In the genomic region with DNA sequence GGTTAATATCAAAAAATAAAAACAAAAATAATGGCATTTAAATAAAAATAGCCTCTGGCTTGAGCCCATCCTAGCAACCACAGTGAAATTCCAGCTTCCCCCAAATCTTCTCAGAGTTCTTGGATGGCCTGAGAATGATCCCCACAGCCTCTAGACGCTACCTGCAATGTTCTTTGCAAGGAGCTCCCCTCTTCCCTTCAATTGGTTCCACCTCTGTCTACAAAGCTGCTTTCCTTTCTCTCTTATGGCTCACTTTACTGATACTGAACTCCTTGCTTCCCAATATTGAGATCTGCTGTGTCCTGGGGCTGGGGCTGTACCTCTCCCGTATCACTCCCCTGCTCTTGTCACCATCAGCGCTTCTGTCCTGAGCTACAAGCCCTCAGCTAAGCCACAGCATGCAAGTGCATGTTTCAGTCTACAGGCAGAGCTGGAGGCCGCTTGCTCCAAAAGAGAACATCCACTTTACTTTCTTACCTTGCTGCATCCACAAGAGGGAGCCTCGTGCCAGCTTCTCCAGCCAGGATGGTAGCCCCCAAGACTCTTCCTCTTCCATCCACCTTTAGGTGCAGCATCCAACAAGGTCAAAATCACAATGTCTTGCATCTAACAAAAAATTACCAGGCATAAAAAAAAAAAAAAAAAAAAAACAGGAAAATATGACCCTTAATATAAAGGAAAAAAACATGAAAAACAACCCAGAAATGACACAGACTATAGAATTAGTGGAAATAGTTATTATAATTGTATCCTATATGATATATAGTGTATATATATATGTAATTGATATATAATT, we compare ENCODE assay signal across 9 cellular contexts. TPM values are rescaled to one million over a fixed set of nuclear protein-coding genes. Genes with fewer than 3 reads are reported as not detected.
DNase-seq lines count a peak whose midpoint lies in the region; TF ChIP-seq lines count a peak whose summit lies in the region.
"Had no signal": no experiment of that assay in that cellular context is flagged by ENCODE, and none has a peak within 500 bp of the region (broad histone marks: within the 10 kb centered on the region; RNA-seq: fewer than 3 reads in every experiment).

No MANE protein-coding gene starts in this region.

- TF ChIP-seq EP300 in esophagus muscularis mucosa (IDR thresholded peaks at IDR 0.05) = no peak

- H3K9me3 Mint-ChIP-seq in osteocyte (ENCODE audit: unreplicated experiment) = peaks cover 5% of the 10 kb centered on the region
- H3K9me3 Mint-ChIP-seq in activated T-cell treated with anti-CD3 and anti-CD28 coated beads, Interleukin-2, amount 50 U/mL, for 24 hours = peaks cover 8% of the 10 kb centered on the region

- H3K4me3 ChIP-seq in SJCRH30 (no peak overlapping the region), esophagus muscularis mucosa (no peak overlapping the region)

- TF ChIP-seq POLR2A in esophagus muscularis mucosa (IDR thresholded peaks at IDR 0.05; ENCODE audit: low read depth) = no peak

- no peaks in the 10 kb centered on the region for H3K36me3 ChIP-seq in SJCRH30
- no peaks in the 10 kb centered on the region for H3K36me3 ChIP-seq in esophagus muscularis mucosa

- H3K9me3 ChIP-seq in SJCRH30 (replicated peaks) (no peaks in the 10 kb centered on the region), esophagus muscularis mucosa (peaks cover 0 to 8% (median 0%) of the 10 kb centered on the region in 4 donors)

- peaks cover 28% of the 10 kb centered on the region for H3K4me1 Mint-ChIP-seq in osteocyte (ENCODE audit: unreplicated experiment)
- H3K4me1 Mint-ChIP-seq in activated T-cell treated with anti-CD3 and anti-CD28 coated beads, Interleukin-2, amount 50 U/mL, for 24 hours (ENCODE audit: low read depth) = no peaks in the 10 kb centered on the region

- no peak overlapping the region for H3K27ac ChIP-seq in SJCRH30
- no peak overlapping the region for H3K27ac ChIP-seq in esophagus muscularis mucosa (replicated peaks in 1 of 4)

- no peak overlapping the region for H3K27ac Mint-ChIP-seq in osteocyte (ENCODE audit: unreplicated experiment)
- H3K27ac Mint-ChIP-seq in activated T-cell treated with anti-CD3 and anti-CD28 coated beads, Interleukin-2, amount 50 U/mL, for 24 hours = no peak overlapping the region
- H3K27ac Mint-ChIP-seq: dendritic cell treated with granulocyte-macrophage colony-stimulating factor and Interleukin-4, amounts not matched to agents 40 ng/mL and 50 ng/mL, for 4 days had no signal

- WGBS in esophagus muscularis mucosa = 17% methylated on average over 5 of the region's 5 CpGs

- TF ChIP-seq CTCF in esophagus muscularis mucosa (IDR thresholded peaks at IDR 0.05) = peak in 2 of 3 experiments; percentile 18 to 42
- TF ChIP-seq CTCF in osteocyte (IDR thresholded peaks at IDR 0.05) = peak; percentile 82

- H3K27me3 ChIP-seq in SJCRH30 (no peaks in the 10 kb centered on the region), esophagus muscularis mucosa (peaks cover 0 to 15% (median 0%) of the 10 kb centered on the region in 4 donors)

- intact Hi-C loops in esophagus muscularis mucosa (cut with DNase I) = no loop called here

- no peaks in the 10 kb centered on the region for H3K27me3 Mint-ChIP-seq in osteocyte (ENCODE audit: unreplicated experiment)
- H3K27me3 Mint-ChIP-seq in activated T-cell treated with anti-CD3 and anti-CD28 coated beads, Interleukin-2, amount 50 U/mL, for 24 hours = peaks cover 37% of the 10 kb centered on the region

- H3K36me3 Mint-ChIP-seq in osteocyte (ENCODE audit: unreplicated experiment) = no peaks in the 10 kb centered on the region
- H3K36me3 Mint-ChIP-seq in activated T-cell treated with anti-CD3 and anti-CD28 coated beads, Interleukin-2, amount 50 U/mL, for 24 hours (ENCODE audit: low read depth) = no peaks in the 10 kb centered on the region

- peak; percentile 29 for DNase-seq in activated CD4-positive, alpha-beta T cell treated with anti-CD3 and anti-CD28 coated beads for 48 hours
- no peak for DNase-seq in activated CD4-positive, alpha-beta T cell treated with anti-CD3 and anti-CD28 coated beads, Interleukin-2, amount 50 U/mL, for 48 hours
- DNase-seq in M059J (ENCODE audit: low read depth) (peak; percentile 60), SJCRH30 (peak; percentile 33 to 63), esophagus muscularis mucosa (ENCODE audit: extremely low spot score) (no peak), osteocyte (ENCODE audit: extremely low spot score, unreplicated experiment) (no peak), C1 segment of cervical spinal cord (lab: John Stamatoyannopoulos, UW) (no peak)
- no peak for DNase-seq in activated T-cell treated with anti-CD3 and anti-CD28 coated beads, Interleukin-2, amount 50 U/mL, for 24 hours

- H3K4me1 ChIP-seq in SJCRH30 = no peaks in the 10 kb centered on the region
- H3K4me1 ChIP-seq in esophagus muscularis mucosa = no peaks in the 10 kb centered on the region

- no peak overlapping the region for H3K4me3 Mint-ChIP-seq in osteocyte (ENCODE audit: unreplicated experiment)
- H3K4me3 Mint-ChIP-seq in activated T-cell treated with anti-CD3 and anti-CD28 coated beads, Interleukin-2, amount 50 U/mL, for 24 hours = no peak overlapping the region
- H3K4me3 Mint-ChIP-seq: dendritic cell treated with granulocyte-macrophage colony-stimulating factor and Interleukin-4, amounts not matched to agents 40 ng/mL and 50 ng/mL, for 4 days had no signal

RNA-seq across cellular contexts. Expression of gene PRSS3, which starts 57.4 kb away (rescaled TPM):
- total RNA-seq in M059J (2014; rRNA removed; shearing (Covaris generic)) = 0.74 and 3.1 TPM in 2 replicates
- not detected in 2 replicates for total RNA-seq in SJCRH30 (2014; rRNA removed; shearing (Covaris generic))
- total RNA-seq in esophagus muscularis mucosa = 1 to 10 TPM in 1 of 4 donors, under 1 TPM in 1, not detected in 2; 0.99 to 1.4 TPM
- not detected in 2 replicates for total RNA-seq in osteocyte

Comparison
In these comparisons a context has a peak if more than half of its experiments do, and no peak if none do; other contexts are left out.
1. DNase-seq: peak in activated CD4-positive, alpha-beta T cell treated with anti-CD3 and anti-CD28 coated beads for 48 hours (single experiment), M059J (single experiment) and SJCRH30 (2 of 2); none in activated CD4-positive, alpha-beta T cell treated with anti-CD3 and anti-CD28 coated beads, Interleukin-2, amount 50 U/mL, for 48 hours (0 of 2), esophagus muscularis mucosa (single experiment), osteocyte (single experiment), C1 segment of cervical spinal cord (0 of 14) and activated T-cell treated with anti-CD3 and anti-CD28 coated beads, Interleukin-2, amount 50 U/mL, for 24 hours (single experiment).